In genomic region chr3:177179281-177180067, GRCh38 we compare ENCODE assay signal across 15 cellular contexts. TPM values are rescaled to one million over a fixed set of nuclear protein-coding genes. Genes with fewer than 3 reads are reported as not detected.
A peak's percentile ranks its signal among the peaks of the same experiment; 100 is the strongest.
DNase-seq lines count a peak whose midpoint lies in the region; FAIRE-seq and TF ChIP-seq lines count a peak whose summit lies in the region.
"Had no signal": no experiment of that assay in that cellular context is flagged by ENCODE, and none has a peak within 500 bp of the region (broad histone marks: within the 10 kb centered on the region; RNA-seq: fewer than 3 reads in every experiment).

No MANE protein-coding gene starts in this region.

- H3K4me2 ChIP-seq in endothelial cell of umbilical vein (ENCODE audit: insufficient read depth, low read length) = no peak overlapping the region
- H3K4me2 ChIP-seq: A549 had no signal

- H3K4me3 Mint-ChIP-seq in activated CD4-positive, alpha-beta T cell treated with anti-CD3 and anti-CD28 coated beads, Interleukin-2, amount 10 ng/mL, durations not matched to agents 24 days and 14 days = no peak overlapping the region
- no peak overlapping the region for H3K4me3 Mint-ChIP-seq in progenitor cell of endocrine pancreas (ENCODE audit: low read depth)

- CTCF ChIA-PET in RWPE1 (lab: Yijun Ruan, JAX) = no interaction called here
- CTCF ChIA-PET in endothelial cell of umbilical vein (lab: Charles Lee) = no interaction called here

- FAIRE-seq in endothelial cell of umbilical vein (lab: Jason Lieb, UNC) = peak; percentile 24
- FAIRE-seq: A549, TTC549 had no signal

- H2AFZ ChIP-seq in endothelial cell of umbilical vein (ENCODE audit: low read depth, low read length) = no peak overlapping the region

- H3K4me1 Mint-ChIP-seq in activated CD4-positive, alpha-beta T cell treated with anti-CD3 and anti-CD28 coated beads, Interleukin-2, amount 10 ng/mL, durations not matched to agents 24 days and 14 days = peaks cover 34% of the 10 kb centered on the region
- H3K4me1 Mint-ChIP-seq in progenitor cell of endocrine pancreas (ENCODE audit: low read depth) = peaks cover 18% of the 10 kb centered on the region

- dilution Hi-C loops in endothelial cell of umbilical vein (cut with MboI; ENCODE audit: extremely low pct_ligation_motif_present, low sequenced_read_pairs) = no loop called here

- DNase-seq in activated CD4-positive, alpha-beta T cell treated with anti-CD3 and anti-CD28 coated beads, Interleukin-2, amount 10 ng/mL, durations not matched to agents 24 days and 14 days = no peak
- no peak for DNase-seq in activated CD4-positive, alpha-beta T cell treated with anti-CD3 and anti-CD28 coated beads, Interleukin-2, amount 50 U/mL, for 48 hours
- DNase-seq in RWPE1 (ENCODE audit: low spot score) (peak; percentile 29), endothelial cell of umbilical vein (ENCODE audit: low read depth, low spot score) (no peak), progenitor cell of endocrine pancreas (ENCODE audit: low spot score, unreplicated experiment) (no peak), NCI-H1092 treated with DMSO at 0.1 percent for 48 hours (lab: John Stamatoyannopoulos, UW) (no peak), Kasumi-1 (lab: John Stamatoyannopoulos, UW) (no peak), NCI-H2107 (lab: John Stamatoyannopoulos, UW) (no peak)
- DNase-seq: activated CD8-positive, alpha-beta memory T cell treated with anti-CD3 and anti-CD28 coated beads, Interleukin-2, amount 50 U/mL, for 48 hours; effector memory CD4-positive, alpha-beta T cell; heart right ventricle; spleen had no signal

- no peak overlapping the region for H3K9ac ChIP-seq in endothelial cell of umbilical vein (replicated peaks; ENCODE audit: extremely low read depth, insufficient read depth, low read length)

- H3K9me1 ChIP-seq in endothelial cell of umbilical vein (replicated peaks; ENCODE audit: control insufficient read depth, extremely low read depth, insufficient read depth, low read length) = no peaks in the 10 kb centered on the region

- no peaks in the 10 kb centered on the region for H3K9me3 ChIP-seq in endothelial cell of umbilical vein (replicated peaks; ENCODE audit: control insufficient read depth, insufficient read depth, low read length)
- H3K9me3 ChIP-seq: A549, ascending aorta, heart right ventricle, spleen had no signal

- no peaks in the 10 kb centered on the region for H3K27me3 ChIP-seq in endothelial cell of umbilical vein (ENCODE audit: control insufficient read depth in 2 of 2, insufficient read depth in 2 of 2, low read length in 2 of 2)
- H3K27me3 ChIP-seq: ascending aorta, heart right ventricle, spleen had no signal

- H3K79me2 ChIP-seq in endothelial cell of umbilical vein (ENCODE audit: control insufficient read depth, insufficient read depth, low read length) = peaks cover 99% of the 10 kb centered on the region

- H3K4me3 ChIP-seq in endothelial cell of umbilical vein (replicated peaks in 1 of 3; ENCODE audit: insufficient read depth in 1 of 3, low read depth in 1 of 3, low read length in 3 of 3) = no peak overlapping the region
- H3K4me3 ChIP-seq: A549, ascending aorta, heart right ventricle, spleen had no signal

- TF ChIP-seq CTCF in RWPE1 (conservative IDR thresholded peaks at IDR 0.05; ENCODE audit: low read depth) (no peak), endothelial cell of umbilical vein (IDR thresholded peaks at IDR 0.05; ENCODE audit: extremely low read depth in 1 of 2, insufficient read depth in 1 of 2, low read depth in 1 of 2, low read length in 2 of 2) (no peak), progenitor cell of endocrine pancreas (IDR thresholded peaks at IDR 0.05; ENCODE audit: unreplicated experiment) (no peak)

- H3K36me3 Mint-ChIP-seq in activated CD4-positive, alpha-beta T cell treated with anti-CD3 and anti-CD28 coated beads, Interleukin-2, amount 10 ng/mL, durations not matched to agents 24 days and 14 days (ENCODE audit: low read depth) = peaks cover 21% of the 10 kb centered on the region
- H3K36me3 Mint-ChIP-seq in progenitor cell of endocrine pancreas (ENCODE audit: insufficient read depth) = peaks cover 6% of the 10 kb centered on the region

- H4K20me1 ChIP-seq in endothelial cell of umbilical vein (replicated peaks; ENCODE audit: control insufficient read depth, extremely low read depth, insufficient read depth, low read length) = peaks cover 10% of the 10 kb centered on the region

- peak overlapping the region; percentile 93 for H3K27ac ChIP-seq in RWPE1
- no peak overlapping the region for H3K27ac ChIP-seq in endothelial cell of umbilical vein (ENCODE audit: insufficient read depth, low read depth, low read length)
- H3K27ac ChIP-seq: A549, ascending aorta, heart right ventricle had no signal

- no peaks in the 10 kb centered on the region for H3K4me1 ChIP-seq in endothelial cell of umbilical vein (ENCODE audit: control insufficient read depth, extremely low read depth, insufficient read depth, low read length)

- H3K27me3 Mint-ChIP-seq in activated CD4-positive, alpha-beta T cell treated with anti-CD3 and anti-CD28 coated beads, Interleukin-2, amount 10 ng/mL, durations not matched to agents 24 days and 14 days = no peaks in the 10 kb centered on the region
- no peaks in the 10 kb centered on the region for H3K27me3 Mint-ChIP-seq in progenitor cell of endocrine pancreas

- BruUV-seq in endothelial cell of umbilical vein (replicated peaks; lab: Mats Ljungman, UMichigan) = no TSS peak

- peak overlapping the region; percentile 71 for H3K27ac Mint-ChIP-seq in activated CD4-positive, alpha-beta T cell treated with anti-CD3 and anti-CD28 coated beads, Interleukin-2, amount 10 ng/mL, durations not matched to agents 24 days and 14 days
- peak overlapping the region; percentile 85 for H3K27ac Mint-ChIP-seq in progenitor cell of endocrine pancreas

- POLR2A ChIA-PET in RWPE1 (lab: Yijun Ruan, JAX; ENCODE audit: low non-redundant PET) = interaction anchor here (0.6 to 0.7 kb wide), 2 partner anchors 160 to 419 kb away, joined by 3 to 5 read pairs; no protein-coding TSS in a partner anchor
- POLR2A ChIA-PET in endothelial cell of umbilical vein (lab: Charles Lee) = no interaction called here

- no peaks in the 10 kb centered on the region for H3K36me3 ChIP-seq in endothelial cell of umbilical vein (ENCODE audit: control insufficient read depth in 2 of 2, extremely low read depth in 1 of 2, insufficient read depth in 2 of 2, low read length in 2 of 2)
- H3K36me3 ChIP-seq: ascending aorta, heart right ventricle had no signal

- intact Hi-C loops in activated CD4-positive, alpha-beta T cell treated with anti-CD3 and anti-CD28 coated beads, Interleukin-2, amount 10 ng/mL, durations not matched to agents 24 days and 14 days (cut with micrococcal nuclease) = no loop called here
- intact Hi-C loops in endothelial cell of umbilical vein (cut with micrococcal nuclease) = no loop called here

- H3K9me3 Mint-ChIP-seq in activated CD4-positive, alpha-beta T cell treated with anti-CD3 and anti-CD28 coated beads, Interleukin-2, amount 10 ng/mL, durations not matched to agents 24 days and 14 days = peaks cover 3% of the 10 kb centered on the region
- peaks cover 3% of the 10 kb centered on the region for H3K9me3 Mint-ChIP-seq in progenitor cell of endocrine pancreas (ENCODE audit: low read depth)

- no peak for TF ChIP-seq POLR2A in endothelial cell of umbilical vein (IDR thresholded peaks at IDR 0.05; ENCODE audit: low read depth, low read length)

TF ChIP-seq in endothelial cell of umbilical vein, 7 proteins besides CTCF, POLR2A, EP300 and RAD21:
- TF ChIP-seq POLR2AphosphoS5 (IDR thresholded peaks at IDR 0.05; ENCODE audit: insufficient read depth, low read depth, low read length) = no peak

RNA-seq across cellular contexts. Expression of gene TBL1XR1, which starts 17.8 kb away (rescaled TPM):
- 160 and 178 TPM in 2 replicates for total RNA-seq in activated CD4-positive, alpha-beta T cell treated with anti-CD3 and anti-CD28 coated beads, Interleukin-2, amount 10 ng/mL, durations not matched to agents 24 days and 14 days
- 146 and 152 TPM in 2 replicates for total RNA-seq in endothelial cell of umbilical vein
- polyA plus RNA-seq in endothelial cell of umbilical vein = 26.5 and 26.9 TPM in 2 replicates
- polyA plus RNA-seq in endothelial cell of umbilical vein (2011; cell fraction: cytosol; rRNA removed) = 24.3 and 31.9 TPM in 2 replicates
- 71.4 and 72.3 TPM in 2 replicates for polyA plus RNA-seq in endothelial cell of umbilical vein (2011; cell fraction: nucleus; rRNA removed)
- polyA plus RNA-seq in endothelial cell of umbilical vein (2012) = 35.7 and 49.3 TPM in 2 replicates
- polyA minus RNA-seq in endothelial cell of umbilical vein = 373 and 501 TPM in 2 replicates
- 262 TPM for polyA minus RNA-seq in endothelial cell of umbilical vein (2011; cell fraction: cytosol; rRNA and poly(A)+ RNA removed)
- 229 and 284 TPM in 2 replicates for polyA minus RNA-seq in endothelial cell of umbilical vein (2011; cell fraction: nucleus; rRNA and poly(A)+ RNA removed)
- total RNA-seq in progenitor cell of endocrine pancreas = 181 and 207 TPM in 2 replicates
